ENCODE assay signal across 14 cellular contexts in the genomic region with DNA sequence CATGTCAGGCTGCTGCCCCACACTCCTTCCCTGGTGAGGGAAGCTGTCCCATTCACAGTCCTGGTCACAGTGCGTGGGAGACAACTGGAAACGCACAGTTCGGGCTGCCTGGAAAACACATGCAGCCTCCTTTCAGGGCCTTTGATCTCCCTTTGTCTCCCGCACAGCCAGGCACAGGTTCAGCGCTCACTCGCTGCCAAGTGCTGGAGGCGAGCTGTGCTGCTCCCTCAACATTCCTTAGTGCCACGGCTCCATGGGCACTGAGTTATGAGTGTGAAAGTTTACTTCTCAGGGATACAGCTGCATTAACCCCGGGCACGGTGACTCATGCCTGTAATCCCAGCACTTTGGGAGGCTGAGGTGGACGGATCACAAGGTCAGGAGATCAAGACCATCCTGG.
DNase-seq lines count a peak whose midpoint lies in the region; ATAC-seq and TF ChIP-seq lines count a peak whose summit lies in the region.
"Had no signal": no experiment of that assay in that cellular context is flagged by ENCODE, and none has a peak within 500 bp of the region (broad histone marks: within the 10 kb centered on the region; RNA-seq: fewer than 3 reads in every experiment).

No MANE protein-coding gene starts in this region.

- no peaks in the 10 kb centered on the region for H3K27me3 Mint-ChIP-seq in stimulated activated naive CD8-positive, alpha-beta T cell treated with anti-CD3 and anti-CD28 coated beads, Interleukin-15, amount 100 ng/mL, for 72 hours

- H3K4me1 Mint-ChIP-seq in stimulated activated naive CD8-positive, alpha-beta T cell treated with anti-CD3 and anti-CD28 coated beads, Interleukin-15, amount 100 ng/mL, for 72 hours: peaks cover 47% of the 10 kb centered on the region

- peak overlapping the region in 1 of 2 donors; percentile 63 for H3K27ac Mint-ChIP-seq in stimulated activated naive CD8-positive, alpha-beta T cell treated with anti-CD3 and anti-CD28 coated beads, Interleukin-15, amount 100 ng/mL, for 72 hours

- no peak for DNase-seq in stimulated activated naive CD8-positive, alpha-beta T cell treated with anti-CD3 and anti-CD28 coated beads, Interleukin-15, Interleukin-2, amounts not matched to agents 100 U/mL and 50 U/mL, for 24 hours
- no peak for DNase-seq in stimulated activated naive CD8-positive, alpha-beta T cell treated with anti-CD3 and anti-CD28 coated beads, Interleukin-15, amount 100 ng/mL, for 72 hours
- peak; percentile 12 for DNase-seq in astrocyte of the cerebellum (ENCODE audit: low read depth)
- peak in 28 of 51 donors; percentile 8 to 73 (median 40) for DNase-seq in hypothalamus (lab: John Stamatoyannopoulos, UW)
- no peak for DNase-seq in COR-L47 (lab: John Stamatoyannopoulos, UW)
- no peak for DNase-seq in Kasumi-1 (lab: John Stamatoyannopoulos, UW)
- DNase-seq: activated naive CD4-positive, alpha-beta T cell treated with anti-CD3 and anti-CD28 coated beads, Interleukin-2, amount 50 U/mL, for 16 hours; colonic mucosa; gastrocnemius medialis; NCI-H2107; T-helper 2 cell had no signal

- H3K4me3 ChIP-seq in astrocyte of the cerebellum (ENCODE audit: low read depth, low read length): no peak overlapping the region
- H3K4me3 ChIP-seq: colonic mucosa, gastrocnemius medialis, left lung had no signal

- H3K9me3 Mint-ChIP-seq in stimulated activated naive CD8-positive, alpha-beta T cell treated with anti-CD3 and anti-CD28 coated beads, Interleukin-15, amount 100 ng/mL, for 72 hours: no peaks in the 10 kb centered on the region

- ATAC-seq in stimulated activated naive CD8-positive, alpha-beta T cell treated with anti-CD3 and anti-CD28 coated beads, Interleukin-15, Interleukin-2, amounts not matched to agents 100 U/mL and 50 U/mL, for 24 hours: peak; percentile 20
- no peak for ATAC-seq in stimulated activated naive CD8-positive, alpha-beta T cell treated with anti-CD3 and anti-CD28 coated beads, Interleukin-15, amount 100 ng/mL, for 72 hours
- no peak for ATAC-seq in HG03045 (IDR thresholded peaks at IDR 0.05; ENCODE audit: unreplicated experiment)
- ATAC-seq in HG03095 (IDR thresholded peaks at IDR 0.05; ENCODE audit: unreplicated experiment): no peak
- ATAC-seq: gastrocnemius medialis, left lung had no signal

- no peak overlapping the region for H3K4me3 Mint-ChIP-seq in stimulated activated naive CD8-positive, alpha-beta T cell treated with anti-CD3 and anti-CD28 coated beads, Interleukin-15, amount 100 ng/mL, for 72 hours

- no peak for TF ChIP-seq CTCF in astrocyte of the cerebellum (IDR thresholded peaks at IDR 0.05; ENCODE audit: low read depth, low read length, missing control alignments)

- in situ Hi-C loops in astrocyte of the cerebellum (cut with HindIII; ENCODE audit: low sequenced_read_pairs): loop anchor here (10.0 to 25.0 kb wide), 2 partner anchors 120 to 188 kb away; no protein-coding TSS in a partner anchor

Comparison
In these comparisons a context has a peak if more than half of its experiments do, and no peak if none do; other contexts are left out.
1. DNase-seq: peak in astrocyte of the cerebellum (single experiment) and hypothalamus (28 of 51); none in stimulated activated naive CD8-positive, alpha-beta T cell treated with anti-CD3 and anti-CD28 coated beads, Interleukin-15, Interleukin-2, amounts not matched to agents 100 U/mL and 50 U/mL, for 24 hours (single experiment), stimulated activated naive CD8-positive, alpha-beta T cell treated with anti-CD3 and anti-CD28 coated beads, Interleukin-15, amount 100 ng/mL, for 72 hours (0 of 2), COR-L47 (single experiment) and Kasumi-1 (0 of 2).